ENCODE assay signal across 9 cellular contexts in genomic region chr6:5850848-5851255, GRCh38.
A peak's percentile ranks its signal among the peaks of the same experiment; 100 is the strongest.
DNase-seq lines count a peak whose midpoint lies in the region; ATAC-seq and TF ChIP-seq lines count a peak whose summit lies in the region.
"Had no signal": no experiment of that assay in that cellular context is flagged by ENCODE, and none has a peak within 500 bp of the region (broad histone marks: within the 10 kb centered on the region; RNA-seq: fewer than 3 reads in every experiment).

No MANE protein-coding gene starts in this region.

- H3K9me3 ChIP-seq in iPS-18a (ENCODE audit: control insufficient read depth, low read depth, low read length), result no peaks in the 10 kb centered on the region
- no peaks in the 10 kb centered on the region for H3K9me3 ChIP-seq in testis

- TF ChIP-seq CTCF in testis (IDR thresholded peaks at IDR 0.05), result no peak

- no peak for DNase-seq in activated CD8-positive, alpha-beta memory T cell treated with anti-CD3 and anti-CD28 coated beads, Interleukin-2, amount 10 ng/mL, durations not matched to agents 7 days and 5 days
- no peak for DNase-seq in activated CD8-positive, alpha-beta memory T cell treated with anti-CD3 and anti-CD28 coated beads for 24 hours
- no peak for DNase-seq in activated CD4-positive, alpha-beta memory T cell treated with anti-CD3 and anti-CD28 coated beads for 36 hours
- DNase-seq in testis, result no peak
- no peak for DNase-seq in epidermal melanocyte (ENCODE audit: insufficient read length, low spot score)
- DNase-seq in stimulated activated CD4-positive, alpha-beta T cell treated with anti-CD3 and anti-CD28 coated beads, Interleukin-4, amount 100 ng/mL, for 4 hours, result no peak

- no peaks in the 10 kb centered on the region for H3K9me3 Mint-ChIP-seq in activated CD8-positive, alpha-beta memory T cell treated with anti-CD3 and anti-CD28 coated beads, Interleukin-2, amount 10 ng/mL, durations not matched to agents 7 days and 5 days (ENCODE audit: low read depth)
- no peaks in the 10 kb centered on the region for H3K9me3 Mint-ChIP-seq in activated CD4-positive, alpha-beta memory T cell treated with anti-CD3 and anti-CD28 coated beads for 36 hours

- peak overlapping the region; percentile 24 for H3K9ac ChIP-seq in iPS-18a (ENCODE audit: low read length)
- H3K9ac ChIP-seq: BLaER1 treated with 17β-estradiol and CSF1 and Interleukin-3, amounts not matched to agents 10 nM and 100 nM had no signal

- H3K27ac ChIP-seq in iPS-18a (ENCODE audit: low read length) (no peak overlapping the region), testis (no peak overlapping the region)
- H3K27ac ChIP-seq: BLaER1 treated with 17β-estradiol and CSF1 and Interleukin-3, amounts not matched to agents 10 nM and 100 nM had no signal

- no peak for TF ChIP-seq POLR2A in testis (IDR thresholded peaks at IDR 0.05)

- POLR2A ChIA-PET in activated CD4-positive, alpha-beta memory T cell treated with anti-CD3 and anti-CD28 coated beads for 36 hours (lab: Charles Lee), result no interaction called here

- no peaks in the 10 kb centered on the region for H3K36me3 ChIP-seq in iPS-18a (ENCODE audit: control insufficient read depth, low read depth, low read length)
- H3K36me3 ChIP-seq in testis (ENCODE audit: low read depth, missing control alignments), result no peaks in the 10 kb centered on the region
- H3K36me3 ChIP-seq: BLaER1 treated with 17β-estradiol and CSF1 and Interleukin-3, amounts not matched to agents 10 nM and 100 nM had no signal

- H3K4me3 ChIP-seq in iPS-18a (ENCODE audit: low read length) (peak overlapping the region; percentile 53), testis (peak overlapping the region; percentile 31 to 60)
- H3K4me3 ChIP-seq: BLaER1 treated with 17β-estradiol and CSF1 and Interleukin-3, amounts not matched to agents 10 nM and 100 nM had no signal

- 3 to 6% methylated on average over 14 to 16 of the region's 16 CpGs for WGBS in testis, 2 donors

- H3K4me1 ChIP-seq in iPS-18a (ENCODE audit: control insufficient read depth, low read depth, low read length), result peaks cover 17% of the 10 kb centered on the region
- no peaks in the 10 kb centered on the region for H3K4me1 ChIP-seq in testis

- ATAC-seq in activated CD8-positive, alpha-beta memory T cell treated with anti-CD3 and anti-CD28 coated beads, Interleukin-2, amount 10 ng/mL, durations not matched to agents 7 days and 5 days, result peak; percentile 67
- no peak for ATAC-seq in GM18511 (IDR thresholded peaks at IDR 0.05; ENCODE audit: unreplicated experiment)

- intact Hi-C loops in activated CD4-positive, alpha-beta memory T cell treated with anti-CD3 and anti-CD28 coated beads for 36 hours (cut with micrococcal nuclease), result loop anchor here (1.0 kb wide), 1 partner anchor 15 kb away; no protein-coding TSS in a partner anchor
- intact Hi-C loops in testis (cut with DNase I; ENCODE audit: low total_unique reads), result no loop called here

- H3K4me3 Mint-ChIP-seq in activated CD8-positive, alpha-beta memory T cell treated with anti-CD3 and anti-CD28 coated beads, Interleukin-2, amount 10 ng/mL, durations not matched to agents 7 days and 5 days, result peak overlapping the region; percentile 60
- H3K4me3 Mint-ChIP-seq in activated CD4-positive, alpha-beta memory T cell treated with anti-CD3 and anti-CD28 coated beads for 36 hours, result peak overlapping the region; percentile 70

- H3K27ac Mint-ChIP-seq in activated CD8-positive, alpha-beta memory T cell treated with anti-CD3 and anti-CD28 coated beads, Interleukin-2, amount 10 ng/mL, durations not matched to agents 7 days and 5 days, result no peak overlapping the region
- no peak overlapping the region for H3K27ac Mint-ChIP-seq in activated CD4-positive, alpha-beta memory T cell treated with anti-CD3 and anti-CD28 coated beads for 36 hours

- CTCF ChIA-PET in activated CD8-positive, alpha-beta memory T cell treated with anti-CD3 and anti-CD28 coated beads, Interleukin-2, amount 10 ng/mL, durations not matched to agents 7 days and 5 days (lab: Charles Lee), result interaction anchor here (1.2 kb wide), 1 partner anchor 19 kb away, joined by 3 read pairs; no protein-coding TSS in a partner anchor
- CTCF ChIA-PET in activated CD4-positive, alpha-beta memory T cell treated with anti-CD3 and anti-CD28 coated beads for 36 hours (lab: Charles Lee), result no interaction called here

- H3K27me3 ChIP-seq in iPS-18a (ENCODE audit: control insufficient read depth, insufficient read depth, low read length) (peaks cover 64% of the 10 kb centered on the region), testis (no peaks in the 10 kb centered on the region)
- H3K27me3 ChIP-seq: BLaER1 treated with 17β-estradiol and CSF1 and Interleukin-3, amounts not matched to agents 10 nM and 100 nM had no signal

- no peaks in the 10 kb centered on the region for H3K36me3 Mint-ChIP-seq in activated CD8-positive, alpha-beta memory T cell treated with anti-CD3 and anti-CD28 coated beads, Interleukin-2, amount 10 ng/mL, durations not matched to agents 7 days and 5 days
- no peaks in the 10 kb centered on the region for H3K36me3 Mint-ChIP-seq in activated CD4-positive, alpha-beta memory T cell treated with anti-CD3 and anti-CD28 coated beads for 36 hours

- H3K27me3 Mint-ChIP-seq in activated CD8-positive, alpha-beta memory T cell treated with anti-CD3 and anti-CD28 coated beads, Interleukin-2, amount 10 ng/mL, durations not matched to agents 7 days and 5 days, result peaks cover 4% of the 10 kb centered on the region
- peaks cover 2% of the 10 kb centered on the region for H3K27me3 Mint-ChIP-seq in activated CD4-positive, alpha-beta memory T cell treated with anti-CD3 and anti-CD28 coated beads for 36 hours

- H3K4me1 Mint-ChIP-seq in activated CD8-positive, alpha-beta memory T cell treated with anti-CD3 and anti-CD28 coated beads, Interleukin-2, amount 10 ng/mL, durations not matched to agents 7 days and 5 days, result peaks cover 15% of the 10 kb centered on the region
- H3K4me1 Mint-ChIP-seq in activated CD4-positive, alpha-beta memory T cell treated with anti-CD3 and anti-CD28 coated beads for 36 hours (ENCODE audit: low read depth), result peaks cover 9% of the 10 kb centered on the region
